Comparison of ENCODE assay signal across 13 cellular contexts in genomic region chr15:78440375-78441373, GRCh38. TPM values are rescaled to one million over a fixed set of nuclear protein-coding genes. Genes with fewer than 3 reads are reported as not detected.
A peak's percentile ranks its signal among the peaks of the same experiment; 100 is the strongest.
DNase-seq lines count a peak whose midpoint lies in the region; ATAC-seq, FAIRE-seq and TF ChIP-seq lines count a peak whose summit lies in the region.
"Had no signal": no experiment of that assay in that cellular context is flagged by ENCODE, and none has a peak within 500 bp of the region (broad histone marks: within the 10 kb centered on the region; RNA-seq: fewer than 3 reads in every experiment).

No MANE protein-coding gene starts in this region.

- no peak overlapping the region for H4K8ac ChIP-seq in H9 (replicated peaks; ENCODE audit: insufficient read length, low read depth, low read length)

- H3K18ac ChIP-seq in H9 (ENCODE audit: insufficient read length, low read depth, low read length), result no peak overlapping the region

- H3T11ph ChIP-seq in H9 (ENCODE audit: low read length), result no peak overlapping the region

- no peak overlapping the region for H2AK5ac ChIP-seq in H9 (ENCODE audit: insufficient read length, low read length)

- no peak for FAIRE-seq in pancreas (lab: Jason Lieb, UNC)

- no peak overlapping the region for H3K4me2 ChIP-seq in H9 (ENCODE audit: insufficient read depth, insufficient read length, low read length)

- H3K4me1 ChIP-seq in H9 (ENCODE audit: insufficient read depth, low read length), result no peaks in the 10 kb centered on the region; the same call in 1 of the 2 replicates
- H3K4me1 ChIP-seq in pancreas, result peaks cover 18 to 36% (median 32%) of the 10 kb centered on the region in 3 donors

- no peak overlapping the region for H4K91ac ChIP-seq in H9 (ENCODE audit: insufficient read length, low read depth, low read length)

- no peak overlapping the region for H3K4ac ChIP-seq in H9 (ENCODE audit: low read depth, low read length)

- no peaks in the 10 kb centered on the region for H4K20me1 ChIP-seq in H9 (ENCODE audit: control insufficient read depth, insufficient read depth, insufficient read length)

- no peak for TF ChIP-seq CTCF in CD4-positive, alpha-beta T cell (IDR thresholded peaks at IDR 0.05)
- TF ChIP-seq CTCF in H9 (conservative IDR thresholded peaks at IDR 0.05), result no peak
- TF ChIP-seq CTCF in pancreas (IDR thresholded peaks at IDR 0.05), result no peak

- no peak overlapping the region for H4K5ac ChIP-seq in H9 (ENCODE audit: insufficient read length, low read depth, low read length)

- peaks cover 0 to 3% (median 0%) of the 10 kb centered on the region in 3 donors for H3K36me3 ChIP-seq in pancreas

- no CpG with 5 or more reads among the region's 3 CpGs for WGBS in H9 (ENCODE audit: extremely low coverage, insufficient read length, low lambda C conversion rate)
- WGBS in pancreas, 2 donors, result 44 to 47% methylated on average over 3 of the region's 3 CpGs

- POLR2A ChIA-PET in CD4-positive, alpha-beta T cell (lab: Charles Lee), result no interaction called here
- POLR2A ChIA-PET in naive thymus-derived CD8-positive, alpha-beta T cell (lab: Charles Lee), result interaction anchor here (3.5 kb wide), 1 partner anchor 8 kb away, joined by 20 read pairs; no protein-coding TSS in a partner anchor

- peaks cover 71% of the 10 kb centered on the region for H3K36me3 Mint-ChIP-seq in CD4-positive, alpha-beta T cell (ENCODE audit: low read depth)
- peaks cover 21 to 55% (median 47%) of the 10 kb centered on the region in 3 experiments; a peak in 6 of 7 replicates for H3K36me3 Mint-ChIP-seq in H9 (ENCODE audit: insufficient read depth in 1 of 3, low read depth in 3 of 3)
- peaks cover 27 to 48% of the 10 kb centered on the region in 2 donors for H3K36me3 Mint-ChIP-seq in activated naive CD4-positive, alpha-beta T cell treated with anti-CD3 and anti-CD28 coated beads, Interleukin-2, amount 50 U/mL, for 72 hours
- H3K36me3 Mint-ChIP-seq in naive thymus-derived CD8-positive, alpha-beta T cell, result peaks cover 0 to 43% (median 22%) of the 10 kb centered on the region in 3 donors

- no peak overlapping the region for H3K4me3 ChIP-seq in pancreas
- H3K4me3 ChIP-seq: tibial nerve had no signal

- H2BK12ac ChIP-seq in H9 (ENCODE audit: insufficient read length, low read depth, low read length), result no peak overlapping the region

- H3K9me3 Mint-ChIP-seq in CD4-positive, alpha-beta T cell, result no peaks in the 10 kb centered on the region
- no peaks in the 10 kb centered on the region for H3K9me3 Mint-ChIP-seq in H9
- peaks cover 0 to 5% of the 10 kb centered on the region in 2 donors for H3K9me3 Mint-ChIP-seq in activated naive CD4-positive, alpha-beta T cell treated with anti-CD3 and anti-CD28 coated beads, Interleukin-2, amount 50 U/mL, for 72 hours
- no peaks in the 10 kb centered on the region for H3K9me3 Mint-ChIP-seq in naive thymus-derived CD8-positive, alpha-beta T cell
- H3K9me3 Mint-ChIP-seq: dendritic cell treated with granulocyte-macrophage colony-stimulating factor and Interleukin-4, amounts not matched to agents 40 ng/mL and 50 ng/mL, for 4 days had no signal

- no peaks in the 10 kb centered on the region for H3K23me2 ChIP-seq in H9 (ENCODE audit: insufficient read length, low read depth, low read length, poor library complexity, severe bottlenecking)

- H2BK5ac ChIP-seq in H9 (ENCODE audit: insufficient read length, low read length), result no peak overlapping the region

- peaks cover 13% of the 10 kb centered on the region for H3K79me1 ChIP-seq in H9 (ENCODE audit: insufficient read depth, low read depth, low read length, poor library complexity, severe bottlenecking)

- no peak overlapping the region for H3K56ac ChIP-seq in H9 (ENCODE audit: insufficient read length, low read depth, low read length)

- H3K4me1 Mint-ChIP-seq in CD4-positive, alpha-beta T cell (ENCODE audit: low read depth), result peaks cover 65% of the 10 kb centered on the region
- H3K4me1 Mint-ChIP-seq in H9, result peaks cover 7 to 15% of the 10 kb centered on the region in 2 experiments
- H3K4me1 Mint-ChIP-seq in naive thymus-derived CD8-positive, alpha-beta T cell, result peaks cover 23 to 77% (median 58%) of the 10 kb centered on the region in 4 donors

- no peak overlapping the region for H2AFZ ChIP-seq in H9 (ENCODE audit: low read length)

- ATAC-seq in CD4-positive, alpha-beta T cell (ENCODE audit: poor library complexity), result no peak
- ATAC-seq in activated naive CD4-positive, alpha-beta T cell treated with anti-CD3 and anti-CD28 coated beads, Interleukin-2, amount 50 U/mL, for 72 hours, result peak; percentile 42 to 47
- ATAC-seq in naive thymus-derived CD8-positive, alpha-beta T cell, result no peak
- ATAC-seq in pancreas, result no peak
- no peak for ATAC-seq in HG02763 (IDR thresholded peaks at IDR 0.05; ENCODE audit: unreplicated experiment)
- ATAC-seq: sciatic nerve had no signal

- H3K4me3 Mint-ChIP-seq in CD4-positive, alpha-beta T cell, result peak overlapping the region; percentile 64
- H3K4me3 Mint-ChIP-seq in H9, result peak overlapping the region in 1 of 2 experiments; percentile 40; a peak in 1 of 5 replicates
- H3K4me3 Mint-ChIP-seq in naive thymus-derived CD8-positive, alpha-beta T cell, result peak overlapping the region in 9 of 10 donors; percentile 31 to 97 (median 52)
- H3K4me3 Mint-ChIP-seq: dendritic cell treated with granulocyte-macrophage colony-stimulating factor and Interleukin-4, amounts not matched to agents 40 ng/mL and 50 ng/mL, for 4 days had no signal

- H3K23ac ChIP-seq in H9 (ENCODE audit: insufficient read length, low read depth, low read length), result no peak overlapping the region

- CTCF ChIA-PET in CD4-positive, alpha-beta T cell (lab: Charles Lee), result interaction anchor here (1.0 kb wide), 1 partner anchor 18 kb away, joined by 3 read pairs; no protein-coding TSS in a partner anchor

- no peaks in the 10 kb centered on the region for H3K27me3 ChIP-seq in CD4-positive, alpha-beta T cell (ENCODE audit: control insufficient read depth, insufficient read depth, low read length)
- H3K27me3 ChIP-seq in H9 (ENCODE audit: insufficient read depth, low read length) (no peaks in the 10 kb centered on the region), pancreas (no peaks in the 10 kb centered on the region)
- H3K27me3 ChIP-seq: tibial nerve had no signal

- peak overlapping the region; percentile 11 for H3K9ac ChIP-seq in H9 (ENCODE audit: extremely low read depth, insufficient read length, low read length)

- H3K27ac Mint-ChIP-seq in CD4-positive, alpha-beta T cell, result peak overlapping the region; percentile 53
- H3K27ac Mint-ChIP-seq in H9, result no peak overlapping the region
- H3K27ac Mint-ChIP-seq in activated naive CD4-positive, alpha-beta T cell treated with anti-CD3 and anti-CD28 coated beads, Interleukin-2, amount 50 U/mL, for 72 hours, result peak overlapping the region; percentile 33 to 94
- H3K27ac Mint-ChIP-seq in naive thymus-derived CD8-positive, alpha-beta T cell, result peak overlapping the region in 6 of 10 donors; percentile 11 to 98 (median 38)
- H3K27ac Mint-ChIP-seq: dendritic cell treated with granulocyte-macrophage colony-stimulating factor and Interleukin-4, amounts not matched to agents 40 ng/mL and 50 ng/mL, for 4 days had no signal

- no peak for DNase-seq in CD4-positive, alpha-beta T cell
- DNase-seq in H9 (no peak), pancreas (no peak), NCI-H2081 (lab: John Stamatoyannopoulos, UW) (no peak)
- DNase-seq in activated naive CD4-positive, alpha-beta T cell treated with anti-CD3 and anti-CD28 coated beads, Interleukin-2, amount 50 U/mL, for 72 hours (ENCODE audit: low spot score in 2 of 2), result no peak
- no peak for DNase-seq in naive thymus-derived CD8-positive, alpha-beta T cell
- DNase-seq: DMS153, NCI-H1092, NCI-H524 had no signal

- no peak overlapping the region for H3K27ac ChIP-seq in CD4-positive, alpha-beta T cell (ENCODE audit: low read depth, low read length)
- H3K27ac ChIP-seq in H9 (ENCODE audit: insufficient read length, low read depth, low read length) (no peak overlapping the region), pancreas (no peak overlapping the region)
- H3K27ac ChIP-seq: tibial nerve had no signal

- H2BK15ac ChIP-seq in H9 (ENCODE audit: low read depth, low read length), result no peak overlapping the region

- intact Hi-C loops in CD4-positive, alpha-beta T cell (cut with DNase I, micrococcal nuclease), result no loop called here
- intact Hi-C loops in pancreas (cut with DNase I), result no loop called here

- no peaks in the 10 kb centered on the region for H3K27me3 Mint-ChIP-seq in CD4-positive, alpha-beta T cell
- H3K27me3 Mint-ChIP-seq in H9 (ENCODE audit: low read depth), result no peaks in the 10 kb centered on the region
- no peaks in the 10 kb centered on the region for H3K27me3 Mint-ChIP-seq in naive thymus-derived CD8-positive, alpha-beta T cell
- H3K27me3 Mint-ChIP-seq: dendritic cell treated with granulocyte-macrophage colony-stimulating factor and Interleukin-4, amounts not matched to agents 40 ng/mL and 50 ng/mL, for 4 days had no signal

- H3K9me3 ChIP-seq in CD4-positive, alpha-beta T cell (ENCODE audit: control insufficient read depth, low read length), result no peaks in the 10 kb centered on the region
- H3K9me3 ChIP-seq in H9 (ENCODE audit: control insufficient read depth, low read depth, low read length) (no peaks in the 10 kb centered on the region), pancreas (no peaks in the 10 kb centered on the region)
- H3K9me3 ChIP-seq: tibial nerve had no signal

- no peak overlapping the region for H2BK120ac ChIP-seq in H9 (ENCODE audit: low read depth, low read length, poor library complexity, severe bottlenecking)

- no peak overlapping the region for H2BK20ac ChIP-seq in H9 (ENCODE audit: low read depth, low read length, poor library complexity, severe bottlenecking)

- peaks cover 19% of the 10 kb centered on the region for H3K79me2 ChIP-seq in H9 (ENCODE audit: insufficient read depth, low read length)

- H3K14ac ChIP-seq in H9 (ENCODE audit: insufficient read depth, low read length), result no peak overlapping the region

RNA-seq across cellular contexts. Expression of gene IREB2, which starts 2.7 kb away (rescaled TPM):
- total RNA-seq in CD4-positive, alpha-beta T cell, result 10 to 100 TPM; 84.3 to 89.0 TPM
- total RNA-seq in H9 (2021) (87.6 and 93.3 TPM in 2 replicates), pancreas (10 to 100 TPM; 18.2 to 34.0 (median 22.3) TPM)
- 10 to 100 TPM; 69.1 to 71.7 TPM for total RNA-seq in activated naive CD4-positive, alpha-beta T cell treated with anti-CD3 and anti-CD28 coated beads, Interleukin-2, amount 50 U/mL, for 72 hours
- 10 to 100 TPM; 68.6 to 77.4 TPM for total RNA-seq in naive thymus-derived CD8-positive, alpha-beta T cell
- 10 to 100 TPM; 15.7 to 23.1 (median 16.6) TPM for polyA plus RNA-seq in naive thymus-derived CD8-positive, alpha-beta T cell
- polyA plus RNA-seq in pancreas, result 1 to 10 TPM; 5.7 to 7.8 TPM

Comparison
In these comparisons a context has a peak if more than half of its experiments do, and no peak if none do; other contexts are left out.
1. ATAC-seq: peak in activated naive CD4-positive, alpha-beta T cell treated with anti-CD3 and anti-CD28 coated beads, Interleukin-2, amount 50 U/mL, for 72 hours (2 of 2); none in CD4-positive, alpha-beta T cell (single experiment), naive thymus-derived CD8-positive, alpha-beta T cell (0 of 2), pancreas (0 of 4) and HG02763 (single experiment).
2. H3K27ac Mint-ChIP-seq: peak in CD4-positive, alpha-beta T cell (single experiment), activated naive CD4-positive, alpha-beta T cell treated with anti-CD3 and anti-CD28 coated beads, Interleukin-2, amount 50 U/mL, for 72 hours (2 of 2) and naive thymus-derived CD8-positive, alpha-beta T cell (6 of 10); none in H9 (0 of 3).